27 cellular contexts compared by ENCODE assay signal in genomic region chr1:229089586-229090208, GRCh38.
"Had no signal": no experiment of that assay in that cellular context is flagged by ENCODE, and none has a peak within 500 bp of the region (broad histone marks: within the 10 kb centered on the region; RNA-seq: fewer than 3 reads in every experiment).

No MANE protein-coding gene starts in this region.

- DNase-seq: activated CD4-positive, alpha-beta T cell treated with anti-CD3 and anti-CD28 coated beads for 48 hours; activated CD4-positive, alpha-beta T cell treated with anti-CD3 and anti-CD28 coated beads, Interleukin-2, amount 50 U/mL, for 4 hours; activated CD4-positive, CD25-positive, alpha-beta regulatory T cell treated with anti-CD3 and anti-CD28 coated beads, Interleukin-2, amount 50 U/mL, for 72 hours; activated CD8-positive, alpha-beta memory T cell treated with anti-CD3 and anti-CD28 coated beads, Interleukin-2, amount 10 ng/mL, durations not matched to agents 7 days and 5 days; activated CD8-positive, alpha-beta T cell treated with anti-CD3 and anti-CD28 coated beads, Interleukin-2, amount 10 ng/mL, durations not matched to agents 7 days and 5 days; activated effector memory CD4-positive, alpha-beta T cell treated with anti-CD3 and anti-CD28 coated beads, Interleukin-2, amount 50 U/mL, for 16 hours; activated naive CD4-positive, alpha-beta T cell treated with Interleukin-2 at 50 U/mL for 16 hours; activated naive CD8-positive, alpha-beta T cell treated with anti-CD3 and anti-CD28 coated beads, Interleukin-2, amount 50 U/mL, for 24 hours; activated T-cell treated with anti-CD3 and anti-CD28 coated beads, Interleukin-2, amount 50 U/mL, for 4 hours; amniotic stem cell; IMR-90; Kasumi-1; KBM-7; NCI-H1694; NCI-H2029; NCI-H2107; NCI-H446; NCI-H524; NCI-H748 treated with DMSO at 0.1 percent for 48 hours; Right ventricle myocardium superior; SW 1271 had no signal

- H3K9me3 Mint-ChIP-seq: activated naive CD4-positive, alpha-beta T cell treated with anti-CD3 and anti-CD28 coated beads, Interleukin-2, amount 50 U/mL, for 72 hours; activated naive CD8-positive, alpha-beta T cell treated with anti-CD3 and anti-CD28 coated beads, Interleukin-2, amount 50 U/mL, for 24 hours; activated T-cell treated with anti-CD3 and anti-CD28 coated beads, Interleukin-2, amount 50 U/mL, for 4 hours; central memory CD8-positive, alpha-beta T cell; WTC11 had no signal

- H3K27ac ChIP-seq: RWPE1, SJSA1 had no signal

- H3K4me3 ChIP-seq: SJSA1 had no signal

- H3K9me3 ChIP-seq: SJSA1 had no signal

- H3K27me3 ChIP-seq: SJSA1 had no signal

- H3K36me3 Mint-ChIP-seq: activated CD8-positive, alpha-beta memory T cell treated with anti-CD3 and anti-CD28 coated beads, Interleukin-2, amount 10 ng/mL, durations not matched to agents 7 days and 5 days; activated naive CD4-positive, alpha-beta T cell treated with anti-CD3 and anti-CD28 coated beads, Interleukin-2, amount 50 U/mL, for 72 hours; brain; WTC11 had no signal

- H3K27ac Mint-ChIP-seq: activated CD8-positive, alpha-beta memory T cell treated with anti-CD3 and anti-CD28 coated beads, Interleukin-2, amount 10 ng/mL, durations not matched to agents 7 days and 5 days; activated CD8-positive, alpha-beta T cell treated with anti-CD3 and anti-CD28 coated beads, Interleukin-2, amount 10 ng/mL, durations not matched to agents 7 days and 5 days; activated naive CD4-positive, alpha-beta T cell treated with anti-CD3 and anti-CD28 coated beads, Interleukin-2, amount 50 U/mL, for 72 hours; activated naive CD8-positive, alpha-beta T cell treated with anti-CD3 and anti-CD28 coated beads, Interleukin-2, amount 50 U/mL, for 24 hours had no signal

- H3K4me3 Mint-ChIP-seq: activated CD8-positive, alpha-beta memory T cell treated with anti-CD3 and anti-CD28 coated beads, Interleukin-2, amount 10 ng/mL, durations not matched to agents 7 days and 5 days; activated CD8-positive, alpha-beta T cell treated with anti-CD3 and anti-CD28 coated beads, Interleukin-2, amount 10 ng/mL, durations not matched to agents 7 days and 5 days; activated naive CD8-positive, alpha-beta T cell treated with anti-CD3 and anti-CD28 coated beads, Interleukin-2, amount 50 U/mL, for 24 hours; activated T-cell treated with anti-CD3 and anti-CD28 coated beads, Interleukin-2, amount 50 U/mL, for 4 hours; brain; central memory CD8-positive, alpha-beta T cell; WTC11 had no signal
